In the genomic region with DNA sequence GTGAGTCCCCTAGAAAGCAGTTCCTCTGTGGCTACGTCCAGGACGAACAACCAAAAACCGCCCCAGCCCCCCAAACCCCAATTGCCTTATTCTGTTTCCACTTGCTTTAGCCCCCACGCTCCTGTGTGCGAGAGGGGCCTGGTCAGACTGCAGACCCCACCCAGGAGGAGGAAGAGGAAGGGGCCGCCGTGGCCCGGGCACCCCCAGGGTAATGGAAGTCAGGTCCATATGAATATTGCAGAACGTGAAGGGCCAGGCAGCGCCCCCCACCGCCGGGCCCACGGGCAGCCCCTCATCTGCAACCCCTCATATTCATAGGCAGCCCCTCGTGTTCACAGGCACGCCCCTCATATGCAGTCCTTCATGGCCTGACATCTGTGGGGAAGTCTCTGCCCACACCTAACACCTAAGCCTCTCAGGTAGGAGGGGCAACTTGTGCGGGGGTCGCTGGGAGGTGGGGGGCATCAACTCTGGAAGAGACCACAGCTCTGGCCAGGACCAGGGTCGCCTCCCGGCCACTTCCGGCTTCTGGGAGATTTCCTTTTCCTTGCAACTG, we compare ENCODE assay signal across 8 cellular contexts. TPM values are rescaled to one million over a fixed set of nuclear protein-coding genes. Genes with fewer than 3 reads are reported as not detected.
DNase-seq lines count a peak whose midpoint lies in the region; ATAC-seq and TF ChIP-seq lines count a peak whose summit lies in the region.

No MANE protein-coding gene starts in this region.

- no peaks in the 10 kb centered on the region; a peak in 1 of 4 replicates for H3K4me1 ChIP-seq in SK-N-SH (ENCODE audit: control insufficient read depth in 1 of 2, insufficient read depth in 2 of 2, low read depth in 1 of 2, low read length in 1 of 2)
- H3K4me1 ChIP-seq in right cardiac atrium (ENCODE audit: control insufficient read depth, insufficient read depth, low read length): no peaks in the 10 kb centered on the region
- no peaks in the 10 kb centered on the region for H3K4me1 ChIP-seq in smooth muscle cell (ENCODE audit: low read depth)

- H3K36me3 ChIP-seq in SK-N-SH (replicated peaks in 1 of 2; ENCODE audit: control insufficient read depth in 1 of 2, insufficient read depth in 2 of 2, low read length in 1 of 2) (no peaks in the 10 kb centered on the region), smooth muscle cell (ENCODE audit: low read depth) (no peaks in the 10 kb centered on the region)

- no peak for TF ChIP-seq RAD21 in SK-N-SH (IDR thresholded peaks at IDR 0.05; ENCODE audit: low read length)

- no peaks in the 10 kb centered on the region for H3K36me3 Mint-ChIP-seq in activated CD8-positive, alpha-beta T cell treated with anti-CD3 and anti-CD28 coated beads for 36 hours (ENCODE audit: low read depth)

- no peak for DNase-seq in SK-N-SH
- no peak for DNase-seq in activated CD8-positive, alpha-beta T cell treated with anti-CD3 and anti-CD28 coated beads for 36 hours
- DNase-seq in right cardiac atrium: no peak
- no peak for DNase-seq in smooth muscle cell (lab: John Stamatoyannopoulos, UW; ENCODE audit: unreplicated experiment)
- no peak for DNase-seq in NCI-H510A treated with DMSO at 0.1 percent for 48 hours (lab: John Stamatoyannopoulos, UW)
- no peak for DNase-seq in stimulated activated naive CD4-positive, alpha-beta T cell treated with Interleukin-2 at 50 U/mL for 16 hours (lab: John Stamatoyannopoulos, UW)
- DNase-seq in posterior vena cava (ENCODE audit: low spot score): no peak

- H3K4me2 ChIP-seq in SK-N-SH (0 out of 2 replicates have a peak overlapping the region, but pooled peaks have one; percentile 60), smooth muscle cell (peak overlapping the region; percentile 94)

- ATAC-seq in SK-N-SH treated with all-trans-retinoic acid at 6 μM for 48 hours: no peak
- ATAC-seq in activated CD8-positive, alpha-beta T cell treated with anti-CD3 and anti-CD28 coated beads for 36 hours: no peak
- ATAC-seq in right cardiac atrium: no peak

- H3K79me2 ChIP-seq in SK-N-SH (ENCODE audit: insufficient read depth) (no peaks in the 10 kb centered on the region), smooth muscle cell (ENCODE audit: low read depth) (no peaks in the 10 kb centered on the region)

- H3F3A ChIP-seq in SK-N-SH (replicated peaks; ENCODE audit: insufficient read depth) (no peaks in the 10 kb centered on the region), smooth muscle cell (ENCODE audit: low read depth) (no peaks in the 10 kb centered on the region)

- peaks cover 49% of the 10 kb centered on the region for H3K27me3 ChIP-seq in SK-N-SH (ENCODE audit: insufficient read depth)
- H3K27me3 ChIP-seq in right cardiac atrium (ENCODE audit: control insufficient read depth, insufficient read depth): no peaks in the 10 kb centered on the region
- peaks cover 63% of the 10 kb centered on the region for H3K27me3 ChIP-seq in smooth muscle cell (ENCODE audit: low read depth)

- H3K9me3 Mint-ChIP-seq in activated CD8-positive, alpha-beta T cell treated with anti-CD3 and anti-CD28 coated beads for 36 hours: peaks cover 3% of the 10 kb centered on the region

- intact Hi-C loops in activated CD8-positive, alpha-beta T cell treated with anti-CD3 and anti-CD28 coated beads for 36 hours (cut with micrococcal nuclease): no loop called here
- intact Hi-C loops in right cardiac atrium (cut with DNase I): no loop called here
- intact Hi-C loops in posterior vena cava (cut with DNase I): no loop called here

- TF ChIP-seq CTCF in SK-N-SH (IDR thresholded peaks at IDR 0.05) (no peak), smooth muscle cell (IDR thresholded peaks at IDR 0.05; ENCODE audit: borderline replicate concordance, insufficient read depth, poor library complexity, severe bottlenecking) (no peak)
- no peak for TF ChIP-seq CTCF in activated CD8-positive, alpha-beta T cell treated with anti-CD3 and anti-CD28 coated beads for 36 hours (IDR thresholded peaks at IDR 0.05)

- peaks cover 29% of the 10 kb centered on the region for H3K27me3 Mint-ChIP-seq in activated CD8-positive, alpha-beta T cell treated with anti-CD3 and anti-CD28 coated beads for 36 hours

- no peaks in the 10 kb centered on the region for H3K9me2 ChIP-seq in SK-N-SH

- H3K9ac ChIP-seq in SK-N-SH (no peak overlapping the region), smooth muscle cell (ENCODE audit: low read depth) (no peak overlapping the region)

- TF ChIP-seq EP300 in SK-N-SH (IDR thresholded peaks at IDR 0.05; ENCODE audit: borderline replicate concordance in 1 of 2, low read depth in 1 of 2, low read length in 1 of 2): no peak

- H3K4me3 ChIP-seq in SK-N-SH (ENCODE audit: low read depth in 2 of 2, low read length in 1 of 2) (peak overlapping the region; percentile 12 to 45; a peak in 1 of 4 replicates), right cardiac atrium (ENCODE audit: low read length) (peak overlapping the region; percentile 72), smooth muscle cell (peak overlapping the region; percentile 57)

- CTCF ChIA-PET in SK-N-SH (lab: Yijun Ruan, JAX): no interaction called here
- CTCF ChIA-PET in activated CD8-positive, alpha-beta T cell treated with anti-CD3 and anti-CD28 coated beads for 36 hours (lab: Charles Lee): no interaction called here

- H4K20me1 ChIP-seq in SK-N-SH (ENCODE audit: insufficient read depth) (no peaks in the 10 kb centered on the region), smooth muscle cell (ENCODE audit: low read depth) (no peaks in the 10 kb centered on the region)

- H3K4me3 Mint-ChIP-seq in activated CD8-positive, alpha-beta T cell treated with anti-CD3 and anti-CD28 coated beads for 36 hours: peak overlapping the region; percentile 47

- H3K9me3 ChIP-seq in SK-N-SH (no peaks in the 10 kb centered on the region), right cardiac atrium (ENCODE audit: control insufficient read depth, low read length) (peaks cover 4% of the 10 kb centered on the region), smooth muscle cell (replicated peaks; ENCODE audit: low read depth) (no peaks in the 10 kb centered on the region)

- WGBS in SK-N-SH (ENCODE audit: low lambda C conversion rate): 31% methylated on average over 10 of the region's 20 CpGs
- WGBS in right cardiac atrium: 19% methylated on average over 20 of the region's 20 CpGs
- WGBS in smooth muscle cell (ENCODE audit: low lambda C conversion rate): 37% methylated on average over 18 of the region's 20 CpGs

- no peak overlapping the region for H3K27ac ChIP-seq in SK-N-SH (ENCODE audit: low read depth in 2 of 2, low read length in 1 of 2)
- H3K27ac ChIP-seq in right cardiac atrium (ENCODE audit: low read length): no peak overlapping the region
- no peak overlapping the region for H3K27ac ChIP-seq in smooth muscle cell (ENCODE audit: low read depth)

- H3K27ac Mint-ChIP-seq in activated CD8-positive, alpha-beta T cell treated with anti-CD3 and anti-CD28 coated beads for 36 hours: no peak overlapping the region

- POLR2A ChIA-PET in SK-N-SH (lab: Yijun Ruan, JAX): no interaction called here
- POLR2A ChIA-PET in activated CD8-positive, alpha-beta T cell treated with anti-CD3 and anti-CD28 coated beads for 36 hours (lab: Charles Lee): no interaction called here

- H2AFZ ChIP-seq in SK-N-SH (ENCODE audit: low read depth): no peak overlapping the region
- no peak overlapping the region for H2AFZ ChIP-seq in smooth muscle cell (ENCODE audit: low read depth)

- no peaks in the 10 kb centered on the region for H3K4me1 Mint-ChIP-seq in activated CD8-positive, alpha-beta T cell treated with anti-CD3 and anti-CD28 coated beads for 36 hours (ENCODE audit: low read depth)

TF ChIP-seq in SK-N-SH, 30 proteins besides CTCF, POLR2A, EP300 and RAD21:
- TF ChIP-seq, protein P1, sequence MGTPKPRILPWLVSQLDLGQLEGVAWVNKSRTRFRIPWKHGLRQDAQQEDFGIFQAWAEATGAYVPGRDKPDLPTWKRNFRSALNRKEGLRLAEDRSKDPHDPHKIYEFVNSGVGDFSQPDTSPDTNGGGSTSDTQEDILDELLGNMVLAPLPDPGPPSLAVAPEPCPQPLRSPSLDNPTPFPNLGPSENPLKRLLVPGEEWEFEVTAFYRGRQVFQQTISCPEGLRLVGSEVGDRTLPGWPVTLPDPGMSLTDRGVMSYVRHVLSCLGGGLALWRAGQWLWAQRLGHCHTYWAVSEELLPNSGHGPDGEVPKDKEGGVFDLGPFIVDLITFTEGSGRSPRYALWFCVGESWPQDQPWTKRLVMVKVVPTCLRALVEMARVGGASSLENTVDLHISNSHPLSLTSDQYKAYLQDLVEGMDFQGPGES (IDR thresholded peaks at IDR 0.05; ENCODE audit: low read depth, low read length): no peak
- TF ChIP-seq SMC3 (IDR thresholded peaks at IDR 0.05; ENCODE audit: low read depth, low read length): no peak
- TF ChIP-seq NRF1 (IDR thresholded peaks at IDR 0.05; ENCODE audit: low read depth, low read length): no peak
- no peak for TF ChIP-seq SIN3A (IDR thresholded peaks at IDR 0.05; ENCODE audit: borderline replicate concordance, low read depth, low read length)
- no peak for TF ChIP-seq FOSL2 (IDR thresholded peaks at IDR 0.05; ENCODE audit: borderline replicate concordance, low read depth)
TF ChIP-seq in SK-N-SH: peak in this region for 0.

TF ChIP-seq in SK-N-SH treated with all-trans-retinoic acid at 6 μM for 48 hours, 23 proteins besides CTCF, POLR2A, EP300 and RAD21 (continues in another document):
- TF ChIP-seq, protein P2, sequence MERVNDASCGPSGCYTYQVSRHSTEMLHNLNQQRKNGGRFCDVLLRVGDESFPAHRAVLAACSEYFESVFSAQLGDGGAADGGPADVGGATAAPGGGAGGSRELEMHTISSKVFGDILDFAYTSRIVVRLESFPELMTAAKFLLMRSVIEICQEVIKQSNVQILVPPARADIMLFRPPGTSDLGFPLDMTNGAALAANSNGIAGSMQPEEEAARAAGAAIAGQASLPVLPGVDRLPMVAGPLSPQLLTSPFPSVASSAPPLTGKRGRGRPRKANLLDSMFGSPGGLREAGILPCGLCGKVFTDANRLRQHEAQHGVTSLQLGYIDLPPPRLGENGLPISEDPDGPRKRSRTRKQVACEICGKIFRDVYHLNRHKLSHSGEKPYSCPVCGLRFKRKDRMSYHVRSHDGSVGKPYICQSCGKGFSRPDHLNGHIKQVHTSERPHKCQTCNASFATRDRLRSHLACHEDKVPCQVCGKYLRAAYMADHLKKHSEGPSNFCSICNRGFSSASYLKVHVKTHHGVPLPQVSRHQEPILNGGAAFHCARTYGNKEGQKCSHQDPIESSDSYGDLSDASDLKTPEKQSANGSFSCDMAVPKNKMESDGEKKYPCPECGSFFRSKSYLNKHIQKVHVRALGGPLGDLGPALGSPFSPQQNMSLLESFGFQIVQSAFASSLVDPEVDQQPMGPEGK (CRISPR knock-in tag; IDR thresholded peaks at IDR 0.05; ENCODE audit: borderline replicate concordance): no peak

RNA-seq across cellular contexts. Expression of a gene that starts 37.7 kb away (rescaled TPM):
- polyA plus RNA-seq in SK-N-SH (2012; rRNA removed): 0.18 and 0.21 TPM in 2 replicates
- 0.12 and 0.18 TPM in 2 replicates for polyA plus RNA-seq in SK-N-SH (2012; cell fraction: cytosol; rRNA removed)
- polyA plus RNA-seq in SK-N-SH (2012; cell fraction: nucleus; rRNA removed): 0.25 and 0.86 TPM in 2 replicates
- not detected for total RNA-seq in activated CD8-positive, alpha-beta T cell treated with anti-CD3 and anti-CD28 coated beads for 36 hours
- under 1 TPM in 1 of 4 donors, not detected in 3; 0.06 TPM for total RNA-seq in right cardiac atrium
- under 0.01 TPM for polyA plus RNA-seq in right cardiac atrium
- 6.3 and 17.9 TPM in 2 replicates for total RNA-seq in smooth muscle cell
- polyA plus RNA-seq in smooth muscle cell: 12.1 and 15.8 TPM in 2 replicates
- total RNA-seq in posterior vena cava: under 1 TPM in 1 of 2 donors, not detected in 1; 0.05 TPM
